9 cellular contexts compared by ENCODE assay signal in the genomic region with DNA sequence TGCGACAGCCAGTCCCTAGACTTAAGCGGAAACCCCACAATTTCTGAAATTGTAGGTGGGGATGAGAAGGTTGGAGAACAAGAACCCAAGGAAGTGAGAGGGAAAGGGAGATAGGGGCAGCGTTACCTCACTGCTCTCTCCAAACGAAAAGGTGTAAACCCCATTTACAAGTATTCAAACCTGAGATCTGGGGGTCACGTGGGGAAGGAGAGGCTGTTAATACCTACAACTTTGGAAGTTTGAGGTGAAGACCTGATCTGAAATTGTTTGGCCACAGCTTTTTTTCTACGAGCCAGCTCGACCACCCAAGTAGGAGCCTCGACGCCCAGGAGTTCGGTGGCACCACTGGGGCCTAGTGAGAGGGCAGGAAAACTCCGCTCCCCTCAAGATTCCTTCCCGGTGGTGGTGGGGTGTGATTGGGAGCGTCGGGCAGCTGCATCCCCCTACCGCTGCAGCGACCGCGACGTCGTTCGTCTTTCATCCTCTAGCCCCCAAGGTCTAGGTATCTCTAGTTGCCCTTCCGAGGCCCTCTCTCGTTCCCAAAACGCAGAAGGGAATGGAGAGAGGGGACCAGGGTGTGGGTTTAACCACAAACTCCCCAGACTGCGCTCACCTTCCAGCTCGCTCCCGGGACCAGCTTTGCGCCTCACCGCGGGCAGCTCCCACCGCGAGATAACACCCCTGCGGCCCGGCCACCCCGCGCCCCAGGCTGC.
DNase-seq lines count a peak whose midpoint lies in the region; ATAC-seq and TF ChIP-seq lines count a peak whose summit lies in the region.
"Had no signal": no experiment of that assay in that cellular context is flagged by ENCODE, and none has a peak within 500 bp of the region (broad histone marks: within the 10 kb centered on the region; RNA-seq: fewer than 3 reads in every experiment).

No MANE protein-coding gene starts in this region.

- no peak overlapping the region for H3K27ac Mint-ChIP-seq in dendritic cell treated with granulocyte-macrophage colony-stimulating factor and Interleukin-4, amounts not matched to agents 40 ng/mL and 50 ng/mL, for 4 days

- peaks cover 60% of the 10 kb centered on the region for H3K27me3 Mint-ChIP-seq in dendritic cell treated with granulocyte-macrophage colony-stimulating factor and Interleukin-4, amounts not matched to agents 40 ng/mL and 50 ng/mL, for 4 days

- intact Hi-C loops in dendritic cell treated with granulocyte-macrophage colony-stimulating factor and Interleukin-4, amounts not matched to agents 40 ng/mL and 50 ng/mL, for 4 days (cut with micrococcal nuclease) = no loop called here

- H3K27ac ChIP-seq in muscle layer of colon (ENCODE audit: low read depth, low read length) = peak overlapping the region; percentile 97

- POLR2A ChIA-PET in AG04449 (lab: Yijun Ruan, JAX) = interaction anchor here (0.8 to 1.5 kb wide), 9 partner anchors 10 to 154 kb away, joined by 3 to 7 read pairs (median 5); no protein-coding TSS in a partner anchor

- no peaks in the 10 kb centered on the region for H3K36me3 Mint-ChIP-seq in dendritic cell treated with granulocyte-macrophage colony-stimulating factor and Interleukin-4, amounts not matched to agents 40 ng/mL and 50 ng/mL, for 4 days (ENCODE audit: low read depth)

- H3K4me1 ChIP-seq in muscle layer of colon (ENCODE audit: insufficient read depth, low read length) = peaks cover 26% of the 10 kb centered on the region

- peak overlapping the region; percentile 91 for H3K9ac ChIP-seq in muscle layer of colon (ENCODE audit: low read length)

- H3K36me3 ChIP-seq in muscle layer of colon (ENCODE audit: insufficient read depth, low read length) = no peaks in the 10 kb centered on the region

- H3K27me3 ChIP-seq in muscle layer of colon (ENCODE audit: control insufficient read depth in 1 of 2, insufficient read depth in 2 of 2, low read length in 2 of 2) = no peaks in the 10 kb centered on the region

- H3K9me3 Mint-ChIP-seq in dendritic cell treated with granulocyte-macrophage colony-stimulating factor and Interleukin-4, amounts not matched to agents 40 ng/mL and 50 ng/mL, for 4 days = no peaks in the 10 kb centered on the region

- TF ChIP-seq CTCF in AG04449 (IDR thresholded peaks at IDR 0.05; ENCODE audit: insufficient read depth, low read length, missing control alignments) = no peak

- H3K4me3 Mint-ChIP-seq in dendritic cell treated with granulocyte-macrophage colony-stimulating factor and Interleukin-4, amounts not matched to agents 40 ng/mL and 50 ng/mL, for 4 days = peak overlapping the region; percentile 72

- CTCF ChIA-PET in AG04449 (lab: Yijun Ruan, JAX) = interaction anchor here (0.5 to 5.0 kb wide), 13 partner anchors 8 to 219 kb away, joined by 3 to 26 read pairs (median 6); no protein-coding TSS in a partner anchor

- ATAC-seq in HG02678 (IDR thresholded peaks at IDR 0.05; ENCODE audit: unreplicated experiment) (peak; percentile 10), HG03378 (IDR thresholded peaks at IDR 0.05; ENCODE audit: unreplicated experiment) (no peak)

- H3K4me1 Mint-ChIP-seq in dendritic cell treated with granulocyte-macrophage colony-stimulating factor and Interleukin-4, amounts not matched to agents 40 ng/mL and 50 ng/mL, for 4 days (ENCODE audit: low read depth) = peaks cover 13% of the 10 kb centered on the region

- H3K4me3 ChIP-seq in AG04449 (ENCODE audit: low read depth, low read length) = peak overlapping the region; percentile 86
- H3K4me3 ChIP-seq in muscle layer of colon (ENCODE audit: low read depth in 1 of 2, low read length in 2 of 2) = peak overlapping the region; percentile 94 to 95

- DNase-seq in AG04449 (ENCODE audit: low read depth, low spot score) (no peak), activated gamma-delta T cell (lab: John Stamatoyannopoulos, UW) (no peak), CD1c-positive myeloid dendritic cell (ENCODE audit: extremely low spot score) (no peak), UCSD-AML1 (lab: John Stamatoyannopoulos, UW; ENCODE audit: unreplicated experiment) (no peak)
- DNase-seq: NCI-H2081 treated with DMSO at 0.1 percent for 48 hours had no signal

- no peaks in the 10 kb centered on the region for H3K9me3 ChIP-seq in muscle layer of colon (ENCODE audit: low read length)
